Comparison of ENCODE assay signal across 19 cellular contexts in genomic region chr13:73138967-73139491, GRCh38.
DNase-seq lines count a peak whose midpoint lies in the region; ATAC-seq and TF ChIP-seq lines count a peak whose summit lies in the region.
"Had no signal": no experiment of that assay in that cellular context is flagged by ENCODE, and none has a peak within 500 bp of the region (broad histone marks: within the 10 kb centered on the region; RNA-seq: fewer than 3 reads in every experiment).

No MANE protein-coding gene starts in this region.

- peak; percentile 26; the same call in 2 of the 3 replicates for ATAC-seq in RWPE2 (ENCODE audit: low read depth)
- peak in 1 of 2 donors; percentile 31 for ATAC-seq in lower lobe of right lung
- no peak for ATAC-seq in upper lobe of left lung (ENCODE audit: low FRiP score in 2 of 2)
- ATAC-seq in GM19023 (IDR thresholded peaks at IDR 0.05; ENCODE audit: unreplicated experiment) = no peak
- ATAC-seq: activated naive CD4-positive, alpha-beta T cell treated with anti-CD3 and anti-CD28 coated beads, Interleukin-2, amount 50 U/mL, for 72 hours had no signal

- no peak for TF ChIP-seq EP300 in upper lobe of left lung (IDR thresholded peaks at IDR 0.05)

- POLR2A ChIA-PET in RWPE1 (lab: Yijun Ruan, JAX; ENCODE audit: low non-redundant PET) = no interaction called here

- peak; percentile 1 to 3 for DNase-seq in NCI-H2081 (lab: John Stamatoyannopoulos, UW)
- DNase-seq in NCI-H2081 treated with DMSO at 0.1 percent for 48 hours (lab: John Stamatoyannopoulos, UW) = no peak
- no peak for DNase-seq in RWPE2 (ENCODE audit: low spot score)
- DNase-seq in lower lobe of right lung = no peak
- no peak for DNase-seq in upper lobe of left lung
- DNase-seq in dedifferentiated amniotic fluid mesenchymal stem cell (ENCODE audit: extremely low spot score) = no peak
- DNase-seq in RWPE1 (ENCODE audit: low spot score) = no peak
- DNase-seq: activated CD4-positive, alpha-beta T cell treated with anti-CD3 and anti-CD28 coated beads for 4 hours; CD4-positive, alpha-beta T cell; Kasumi-1; midbrain; NCI-H1694 treated with DMSO at 0.1 percent for 48 hours; NK-92 treated with Interleukin-12 subunit alpha and Interleukin-12 subunit beta, amount 100 ng/mL, for 24 hours; SIG-M5 had no signal

- H3K27ac ChIP-seq in RWPE2 (ENCODE audit: poor library complexity, severe bottlenecking) = peak overlapping the region; percentile 80
- H3K27ac ChIP-seq in lower lobe of right lung = peak overlapping the region; percentile 27
- peak overlapping the region; percentile 47 to 77 (median 68) for H3K27ac ChIP-seq in upper lobe of left lung
- H3K27ac ChIP-seq in RWPE1 = no peak overlapping the region
- H3K27ac ChIP-seq: breast epithelium, HL-60, parathyroid adenoma had no signal

- CTCF ChIA-PET in RWPE1 (lab: Yijun Ruan, JAX) = no interaction called here

- H3K4me3 ChIP-seq in RWPE2 (ENCODE audit: severe bottlenecking) = no peak overlapping the region
- no peak overlapping the region for H3K4me3 ChIP-seq in lower lobe of right lung
- H3K4me3 ChIP-seq in upper lobe of left lung = no peak overlapping the region
- H3K4me3 ChIP-seq: breast epithelium had no signal

- H3K4me1 ChIP-seq in RWPE2 (ENCODE audit: insufficient read depth, poor library complexity, severe bottlenecking) = peaks cover 15% of the 10 kb centered on the region
- H3K4me1 ChIP-seq in lower lobe of right lung = peaks cover 10% of the 10 kb centered on the region
- H3K4me1 ChIP-seq in upper lobe of left lung = peaks cover 0 to 35% (median 7%) of the 10 kb centered on the region in 4 donors
- H3K4me1 ChIP-seq: breast epithelium, parathyroid adenoma had no signal

- intact Hi-C loops in lower lobe of right lung (cut with DNase I) = no loop called here

- no peaks in the 10 kb centered on the region for H3K36me3 ChIP-seq in RWPE2 (ENCODE audit: low read depth)
- no peaks in the 10 kb centered on the region for H3K36me3 ChIP-seq in lower lobe of right lung
- no peaks in the 10 kb centered on the region for H3K36me3 ChIP-seq in upper lobe of left lung
- H3K36me3 ChIP-seq: breast epithelium had no signal

- WGBS in upper lobe of left lung, 2 donors = 57 to 62% methylated on average over 4 of the region's 4 CpGs

- no peak for TF ChIP-seq CTCF in RWPE2 (IDR thresholded peaks at IDR 0.05; ENCODE audit: poor library complexity, severe bottlenecking)
- TF ChIP-seq CTCF in lower lobe of right lung (IDR thresholded peaks at IDR 0.05) = no peak
- TF ChIP-seq CTCF in upper lobe of left lung (IDR thresholded peaks at IDR 0.05) = no peak
- TF ChIP-seq CTCF in RWPE1 (conservative IDR thresholded peaks at IDR 0.05; ENCODE audit: low read depth) = no peak

- H3K9me3 ChIP-seq in RWPE2 (ENCODE audit: severe bottlenecking) = no peaks in the 10 kb centered on the region
- H3K9me3 ChIP-seq in lower lobe of right lung = no peaks in the 10 kb centered on the region
- no peaks in the 10 kb centered on the region for H3K9me3 ChIP-seq in upper lobe of left lung
- H3K9me3 ChIP-seq: breast epithelium had no signal

- H3K27me3 ChIP-seq in RWPE2 (ENCODE audit: insufficient read depth, poor library complexity, severe bottlenecking) (no peaks in the 10 kb centered on the region), lower lobe of right lung (ENCODE audit: low read depth) (no peaks in the 10 kb centered on the region), upper lobe of left lung (no peaks in the 10 kb centered on the region)
- H3K27me3 ChIP-seq: breast epithelium had no signal

- TF ChIP-seq POLR2A in upper lobe of left lung (IDR thresholded peaks at IDR 0.05) = no peak

Comparison
In these comparisons a context has a peak if more than half of its experiments do, and no peak if none do; other contexts are left out.
1. DNase-seq: peak in NCI-H2081 (2 of 2); none in NCI-H2081 treated with DMSO at 0.1 percent for 48 hours (single experiment), RWPE2 (single experiment), lower lobe of right lung (single experiment), upper lobe of left lung (0 of 2), dedifferentiated amniotic fluid mesenchymal stem cell (single experiment) and RWPE1 (single experiment).